Comparison of ENCODE assay signal across 11 cellular contexts in the genomic region with DNA sequence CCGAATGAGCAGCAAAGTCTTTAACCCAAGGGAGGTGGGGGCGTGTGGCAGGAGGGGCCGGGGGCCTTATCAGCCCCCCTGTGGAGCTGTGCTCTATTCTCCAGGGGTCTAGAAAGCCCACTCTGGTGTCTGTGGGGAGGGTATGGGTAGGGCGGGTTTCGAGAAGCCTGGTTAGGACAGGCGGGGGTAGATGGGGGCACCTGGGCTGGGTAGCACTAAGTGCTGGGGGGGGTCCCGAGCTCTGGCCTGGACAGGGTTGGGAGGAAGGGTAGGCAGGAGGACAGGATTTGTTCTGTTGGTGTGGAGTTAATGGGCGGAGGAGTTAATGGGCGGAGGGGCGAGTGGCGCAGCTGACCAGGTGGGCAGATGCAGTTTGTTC. TPM values are rescaled to one million over a fixed set of nuclear protein-coding genes. Genes with fewer than 3 reads are reported as not detected.
DNase-seq lines count a peak whose midpoint lies in the region; ATAC-seq, FAIRE-seq and TF ChIP-seq lines count a peak whose summit lies in the region.
"Had no signal": no experiment of that assay in that cellular context is flagged by ENCODE, and none has a peak within 500 bp of the region (broad histone marks: within the 10 kb centered on the region; RNA-seq: fewer than 3 reads in every experiment).

No MANE protein-coding gene starts in this region.

- TF ChIP-seq RAD21 in HepG2 (CRISPR knock-in tag; IDR thresholded peaks at IDR 0.05): no peak
- TF ChIP-seq RAD21 in GM12878 (IDR thresholded peaks at IDR 0.05; ENCODE audit: insufficient read depth, low read depth, low read length): no peak

- H2AFZ ChIP-seq in HepG2 (ENCODE audit: low read length) (no peak overlapping the region), GM12878 (ENCODE audit: control insufficient read depth, low read depth, low read length) (no peak overlapping the region)

- FAIRE-seq in HepG2 (lab: Jason Lieb, UNC) (no peak), GM12878 (lab: Jason Lieb, UNC) (no peak)

- RAD21 ChIA-PET in GM12878 (lab: Charles Lee; ENCODE audit: unreplicated experiment): no interaction called here

- no peaks in the 10 kb centered on the region for H3K27me3 ChIP-seq in HepG2 (ENCODE audit: control insufficient read depth in 1 of 2, insufficient read depth in 2 of 2, low read length in 2 of 2)
- H3K27me3 ChIP-seq in right lobe of liver: no peaks in the 10 kb centered on the region
- H3K27me3 ChIP-seq in GM12878 (replicated peaks in 1 of 2; ENCODE audit: control insufficient read depth in 2 of 2, insufficient read depth in 2 of 2, low read length in 1 of 2): no peaks in the 10 kb centered on the region

- H3K79me2 ChIP-seq in HepG2 (ENCODE audit: insufficient read depth, low read length): peaks cover 38% of the 10 kb centered on the region
- H3K79me2 ChIP-seq in GM12878 (ENCODE audit: control insufficient read depth, insufficient read depth, low read length): peaks cover 4% of the 10 kb centered on the region; the same call in 1 of the 2 replicates

- H3K27me3 Mint-ChIP-seq in naive thymus-derived CD8-positive, alpha-beta T cell: no peaks in the 10 kb centered on the region

- TF ChIP-seq EP300 in HepG2 (IDR thresholded peaks at IDR 0.05; ENCODE audit: low read depth in 2 of 2, low read length in 2 of 2) (no peak), HepG2 (CRISPR knock-in tag; IDR thresholded peaks at IDR 0.05; ENCODE audit: borderline replicate concordance) (no peak), GM12878 (IDR thresholded peaks at IDR 0.05; ENCODE audit: borderline replicate concordance in 1 of 2, control insufficient read depth in 1 of 2, low read depth in 2 of 2, low read length in 2 of 2) (no peak)

- no peaks in the 10 kb centered on the region for H3K9me3 ChIP-seq in HepG2 (ENCODE audit: low read length)
- H3K9me3 ChIP-seq in right lobe of liver: no peaks in the 10 kb centered on the region
- no peaks in the 10 kb centered on the region for H3K9me3 ChIP-seq in GM12878 (replicated peaks; ENCODE audit: control insufficient read depth, insufficient read depth, low read length)

- TF ChIP-seq CTCF in HepG2 (CRISPR knock-in tag; IDR thresholded peaks at IDR 0.05) (no peak), right lobe of liver (IDR thresholded peaks at IDR 0.05) (no peak), GM12878 (IDR thresholded peaks at IDR 0.05 in 2 of 3, conservative IDR thresholded peaks at IDR 0.05 in 1 of 3; ENCODE audit: control insufficient read depth in 2 of 3, extremely low read depth in 1 of 3, insufficient read depth in 1 of 3, low read depth in 3 of 3, low read length in 3 of 3) (no peak)

- no peaks in the 10 kb centered on the region for H3K9me3 Mint-ChIP-seq in naive thymus-derived CD8-positive, alpha-beta T cell

- TF ChIP-seq POLR2A in HepG2 (IDR thresholded peaks at IDR 0.05; ENCODE audit: insufficient read depth in 1 of 2, low read depth in 2 of 2, low read length in 2 of 2): no peak
- TF ChIP-seq POLR2A in right lobe of liver (IDR thresholded peaks at IDR 0.05): no peak
- no peak for TF ChIP-seq POLR2A in GM12878 (IDR thresholded peaks at IDR 0.05; ENCODE audit: low read depth, low read length)

- H3K27ac ChIP-seq in HepG2 (ENCODE audit: extremely low read length, insufficient read depth, low read length) (no peak overlapping the region), right lobe of liver (no peak overlapping the region), GM12878 (ENCODE audit: control insufficient read depth, insufficient read depth) (no peak overlapping the region)
- H3K27ac ChIP-seq: SK-N-MC had no signal

- H3K36me3 Mint-ChIP-seq in naive thymus-derived CD8-positive, alpha-beta T cell: no peaks in the 10 kb centered on the region

- in situ Hi-C loops in HepG2 (cut with HindIII; ENCODE audit: extremely low pct_ligation_motif_present, low pct_unique_long_range_greater_than_20kb) (no loop called here), GM12878 (cut with MboI) (no loop called here)

- SMC1A ChIA-PET in GM12878 (lab: Charles Lee; ENCODE audit: uncharacterized antibody, unreplicated experiment): no interaction called here

- peaks cover 6 to 32% (median 25%) of the 10 kb centered on the region in 4 donors for H3K4me1 Mint-ChIP-seq in naive thymus-derived CD8-positive, alpha-beta T cell

- POLR2A ChIA-PET in HepG2 (lab: Yijun Ruan, JAX): interaction anchor here (2.0 kb wide), 1 partner anchor 15 kb away, joined by 7 read pairs; the partner anchor contains the start of gene BRF1
- POLR2A ChIA-PET in GM12878 (lab: Charles Lee): interaction anchor here (1.0 kb wide), 1 partner anchor 16 kb away, joined by 8 read pairs; the partner anchor contains the start of gene BRF1
- POLR2A ChIA-PET in naive thymus-derived CD8-positive, alpha-beta T cell (lab: Charles Lee): interaction anchor here (8.5 kb wide), 1 partner anchor 14 kb away, joined by 114 read pairs; the partner anchor contains the start of gene BRF1

- CTCF ChIA-PET in HepG2 (lab: Yijun Ruan, JAX; ENCODE audit: low intra/inter-chr PET ratio, low total read pairs): no interaction called here
- CTCF ChIA-PET in GM12878 (lab: Yijun Ruan, JAX): no interaction called here

- DNase-seq in HepG2 (ENCODE audit: low spot score) (no peak), right lobe of liver (no peak), GM12878 (ENCODE audit: low read depth, low spot score) (no peak), cerebellar cortex (ENCODE audit: low spot score) (no peak), H4 (ENCODE audit: low spot score) (no peak), NOMO-1 treated with DMSO at 0.1 percent for 48 hours (lab: John Stamatoyannopoulos, UW; ENCODE audit: unreplicated experiment) (no peak)
- DNase-seq in naive thymus-derived CD8-positive, alpha-beta T cell: no peak
- DNase-seq: Karpas-422, NCI-H510A had no signal

- H3K4me2 ChIP-seq in HepG2 (ENCODE audit: low read depth, low read length) (peak overlapping the region; percentile 95), GM12878 (ENCODE audit: control insufficient read depth, insufficient read depth) (peak overlapping the region; percentile 97)

- ATAC-seq in HepG2 (no peak), right lobe of liver (no peak), GM12878 (no peak), GM21529 (IDR thresholded peaks at IDR 0.05; ENCODE audit: unreplicated experiment) (no peak)
- no peak for ATAC-seq in naive thymus-derived CD8-positive, alpha-beta T cell

- H3K9ac ChIP-seq in HepG2 (ENCODE audit: insufficient read depth, low read depth, low read length) (peak overlapping the region; percentile 64; the same call in 1 of the 2 replicates), GM12878 (ENCODE audit: control insufficient read depth, insufficient read depth, low read length) (no peak overlapping the region)

- peak overlapping the region in 1 of 3 experiments; percentile 87; a peak in 2 of 6 replicates for H3K4me3 ChIP-seq in HepG2 (replicated peaks in 1 of 3; ENCODE audit: insufficient read depth in 1 of 3, low read depth in 2 of 3, low read length in 3 of 3)
- H3K4me3 ChIP-seq in right lobe of liver: no peak overlapping the region
- no peak overlapping the region for H3K4me3 ChIP-seq in GM12878

- H3K27ac Mint-ChIP-seq in naive thymus-derived CD8-positive, alpha-beta T cell: peak overlapping the region in 8 of 10 donors; percentile 13 to 84 (median 44)

- H3K36me3 ChIP-seq in HepG2 (replicated peaks in 1 of 2; ENCODE audit: control insufficient read depth in 1 of 2, insufficient read depth in 2 of 2, low read length in 2 of 2): no peaks in the 10 kb centered on the region
- H3K36me3 ChIP-seq in right lobe of liver: no peaks in the 10 kb centered on the region
- H3K36me3 ChIP-seq in GM12878 (ENCODE audit: control insufficient read depth in 2 of 2, insufficient read depth in 2 of 2, low read length in 1 of 2): no peaks in the 10 kb centered on the region; a peak in 1 of 4 replicates

- 80% methylated on average over 11 of the region's 11 CpGs for WGBS in HepG2 (ENCODE audit: low lambda C conversion rate)
- WGBS in right lobe of liver (ENCODE audit: insufficient coverage, low coverage, low lambda C conversion rate, missing lambda C conversion rate): 82% methylated on average over 9 of the region's 11 CpGs
- WGBS in GM12878 (ENCODE audit: insufficient coverage, insufficient replicate concordance, low lambda C conversion rate, missing lambda C conversion rate): 86% methylated on average over 10 of the region's 11 CpGs

- H3K4me1 ChIP-seq in HepG2 (ENCODE audit: insufficient read depth, low read length) (peaks cover 24% of the 10 kb centered on the region), right lobe of liver (peaks cover 0 to 16% (median 0%) of the 10 kb centered on the region in 4 donors), GM12878 (ENCODE audit: control insufficient read depth, insufficient read depth, low read length) (peaks cover 10% of the 10 kb centered on the region)

- H4K20me1 ChIP-seq in HepG2 (ENCODE audit: insufficient read depth, low read length): peaks cover 4% of the 10 kb centered on the region; the same call in 1 of the 2 replicates
- no peaks in the 10 kb centered on the region for H4K20me1 ChIP-seq in GM12878 (ENCODE audit: control insufficient read depth, insufficient read depth)

- peak overlapping the region in 7 of 10 donors; percentile 81 to 92 (median 87) for H3K4me3 Mint-ChIP-seq in naive thymus-derived CD8-positive, alpha-beta T cell

- BruUV-seq in HepG2 (replicated peaks; lab: Mats Ljungman, UMichigan) (no TSS peak), GM12878 (replicated peaks; lab: Mats Ljungman, UMichigan) (no TSS peak)

- intact Hi-C loops in HepG2 (cut with micrococcal nuclease; ENCODE audit: unreplicated experiment) (loop anchor here (10.0 kb wide), 1 partner anchor 178 kb away; the partner anchor contains the start of gene TEDC1), right lobe of liver (cut with DNase I) (no loop called here), GM12878 (cut with micrococcal nuclease; ENCODE audit: unreplicated experiment) (no loop called here)

RNA-seq across cellular contexts. Expression of gene PACS2, which starts 2.0 kb away (rescaled TPM):
- total RNA-seq in HepG2 (2016; rRNA removed; fragmentation: Illumina TruSeq; extraction: Trizol) (14.6 and 23.6 TPM in 2 replicates), right lobe of liver (10 to 100 TPM; 19.8 to 26.7 (median 21.5) TPM), GM12878 (2014; rRNA removed) (23.3 and 34.1 TPM in 2 replicates), GM12878 (2014; rRNA removed; fragmentation: Illumina TruSeq; extraction: Trizol) (9.2 and 11.4 TPM in 2 replicates), GM12878 (2021) (37.2 and 37.3 TPM in 2 replicates)
- total RNA-seq in HepG2 (2016; cell fraction: cytosol; rRNA removed; fragmentation: Illumina TruSeq; extraction: Trizol; ENCODE audit: low read depth): 32.3 and 33.7 TPM in 2 replicates
- 10.5 and 22.9 TPM in 2 replicates for total RNA-seq in HepG2 (2016; cell fraction: insoluble cytoplasmic fraction; rRNA removed; fragmentation: Illumina TruSeq; extraction: Trizol)
- 48.2 and 50.4 TPM in 2 replicates for total RNA-seq in HepG2 (2016; cell fraction: membrane; rRNA removed; fragmentation: Illumina TruSeq; extraction: Trizol)
- total RNA-seq in HepG2 (2016; cell fraction: nucleus; rRNA removed; fragmentation: Illumina TruSeq; extraction: Trizol): 18.0 and 23.5 TPM in 2 replicates
- polyA plus RNA-seq in HepG2 (2011; rRNA removed) (27.6 and 33.7 TPM in 2 replicates), GM12878 (2011; rRNA removed) (10.1 and 13.6 TPM in 2 replicates), GM12878 (2014; fragmentation: Illumina TruSeq; extraction: Trizol) (5.2 and 7.4 TPM in 2 replicates), GM12878 (2014; fragmentation: Nextera tagmentation; extraction: Ambion mirVana) (under 1 TPM; 0.21 to 0.91 TPM), GM12878 (2014; rRNA removed) (30.3 and 35.7 TPM in 2 replicates), GM12878 (2016; fragmentation: Nextera tagmentation; extraction: Ambion mirVana) (1 to 10 TPM; 4.5 to 5.8 TPM)
- polyA plus RNA-seq in HepG2 (2011; cell fraction: cytosol; rRNA removed): 22.9 and 31.9 TPM in 2 replicates
- 175 and 213 TPM in 2 replicates for polyA plus RNA-seq in HepG2 (2011; cell fraction: nucleus; rRNA removed)
- 22.4 and 34.0 TPM in 2 replicates for polyA plus RNA-seq in HepG2 (2012)
- 37.2 and 44.2 TPM in 2 replicates for polyA plus RNA-seq in HepG2 (2016; cell fraction: cytosol; fragmentation: Illumina TruSeq; extraction: Trizol; ENCODE audit: low read depth)
- 16.9 and 23.7 TPM in 2 replicates for polyA plus RNA-seq in HepG2 (2016; cell fraction: insoluble cytoplasmic fraction; fragmentation: Illumina TruSeq; extraction: Trizol; ENCODE audit: low read depth)
- 47.5 and 52.5 TPM in 2 replicates for polyA plus RNA-seq in HepG2 (2016; cell fraction: membrane; fragmentation: Illumina TruSeq; extraction: Trizol; ENCODE audit: low read depth)
- 55.8 and 60.4 TPM in 2 replicates for polyA plus RNA-seq in HepG2 (2016; cell fraction: nucleus; fragmentation: Illumina TruSeq; extraction: Trizol; ENCODE audit: insufficient read depth, low read depth)
- 21.1 and 44.9 TPM in 2 replicates for polyA minus RNA-seq in HepG2 (2011; rRNA and poly(A)+ RNA removed; ENCODE audit: low replicate concordance)
- 12.7 and 16.0 TPM in 2 replicates for polyA minus RNA-seq in HepG2 (2011; cell fraction: cytosol; rRNA and poly(A)+ RNA removed)
- polyA minus RNA-seq in HepG2 (2011; cell fraction: nucleus; rRNA and poly(A)+ RNA removed): 29.4 and 36.3 TPM in 2 replicates
- total RNA-seq in GM12878 (2013; cell fraction: nucleolus; rRNA removed): 65.3 and 72.5 TPM in 2 replicates
- polyA plus RNA-seq in GM12878 (2011; ENCODE audit: low read depth): 5.8 TPM
- 14.4 and 19.9 TPM in 2 replicates for polyA plus RNA-seq in GM12878 (2011; cell fraction: cytosol; rRNA removed)
- polyA plus RNA-seq in GM12878 (2011; cell fraction: nucleus; rRNA removed): 77.0 and 85.9 TPM in 2 replicates
- 14.7 and 17.7 TPM in 2 replicates for polyA plus RNA-seq in GM12878 (2012)
- polyA minus RNA-seq in GM12878 (2011; rRNA and poly(A)+ RNA removed): 11.4 and 18.6 TPM in 2 replicates
- polyA minus RNA-seq in GM12878 (2011; cell fraction: cytosol; rRNA and poly(A)+ RNA removed): 10.7 and 12.1 TPM in 2 replicates
- 10.4 and 21.1 TPM in 2 replicates for polyA minus RNA-seq in GM12878 (2011; cell fraction: nucleus; rRNA and poly(A)+ RNA removed)
- 10 to 100 TPM; 81.5 to 82.1 TPM for total RNA-seq in naive thymus-derived CD8-positive, alpha-beta T cell
- polyA plus RNA-seq in naive thymus-derived CD8-positive, alpha-beta T cell: 1 to 10 TPM; 1.7 to 6.1 (median 2.3) TPM
- 12.6 and 14.4 TPM in 2 replicates for total RNA-seq in H4 (2014; rRNA removed; shearing (Covaris generic))

RNA-seq across cellular contexts. Expression of gene BRF1, which starts 15.8 kb away (rescaled TPM):
- total RNA-seq in HepG2 (2016; rRNA removed; fragmentation: Illumina TruSeq; extraction: Trizol) (6.4 and 11.0 TPM in 2 replicates), right lobe of liver (10 to 100 TPM; 13.1 to 17.8 (median 16.2) TPM), GM12878 (2014; rRNA removed) (25.2 and 26.5 TPM in 2 replicates), GM12878 (2014; rRNA removed; fragmentation: Illumina TruSeq; extraction: Trizol) (11.5 and 11.6 TPM in 2 replicates), GM12878 (2021) (29.3 and 33.5 TPM in 2 replicates)
- 5.6 and 7.0 TPM in 2 replicates for total RNA-seq in HepG2 (2016; cell fraction: cytosol; rRNA removed; fragmentation: Illumina TruSeq; extraction: Trizol; ENCODE audit: low read depth)
- total RNA-seq in HepG2 (2016; cell fraction: insoluble cytoplasmic fraction; rRNA removed; fragmentation: Illumina TruSeq; extraction: Trizol): 5.9 and 10.9 TPM in 2 replicates
- 4.2 and 5.2 TPM in 2 replicates for total RNA-seq in HepG2 (2016; cell fraction: membrane; rRNA removed; fragmentation: Illumina TruSeq; extraction: Trizol)
- total RNA-seq in HepG2 (2016; cell fraction: nucleus; rRNA removed; fragmentation: Illumina TruSeq; extraction: Trizol): 11.8 and 16.0 TPM in 2 replicates
- polyA plus RNA-seq in HepG2 (2011; rRNA removed) (5.1 and 5.7 TPM in 2 replicates), GM12878 (2011; rRNA removed) (7.1 and 8.0 TPM in 2 replicates), GM12878 (2014; fragmentation: Illumina TruSeq; extraction: Trizol) (5.3 and 8.8 TPM in 2 replicates), GM12878 (2014; fragmentation: Nextera tagmentation; extraction: Ambion mirVana) (under 1 TPM; 0.21 to 0.58 TPM), GM12878 (2014; rRNA removed) (18.3 and 22.6 TPM in 2 replicates), GM12878 (2016; fragmentation: Nextera tagmentation; extraction: Ambion mirVana) (10 to 100 TPM in 1 of 2 experiments, 1 to 10 TPM in 1; 9.7 to 17.4 TPM)
- 3.4 and 3.6 TPM in 2 replicates for polyA plus RNA-seq in HepG2 (2011; cell fraction: cytosol; rRNA removed)
- 32.9 and 41.6 TPM in 2 replicates for polyA plus RNA-seq in HepG2 (2011; cell fraction: nucleus; rRNA removed)
- polyA plus RNA-seq in HepG2 (2012): 7.1 and 9.1 TPM in 2 replicates
- polyA plus RNA-seq in HepG2 (2016; cell fraction: cytosol; fragmentation: Illumina TruSeq; extraction: Trizol; ENCODE audit: low read depth): 0.58 and 0.88 TPM in 2 replicates
- polyA plus RNA-seq in HepG2 (2016; cell fraction: insoluble cytoplasmic fraction; fragmentation: Illumina TruSeq; extraction: Trizol; ENCODE audit: low read depth): 6.9 and 7.1 TPM in 2 replicates
- 1.6 and 1.8 TPM in 2 replicates for polyA plus RNA-seq in HepG2 (2016; cell fraction: membrane; fragmentation: Illumina TruSeq; extraction: Trizol; ENCODE audit: low read depth)
- 26.5 and 31.7 TPM in 2 replicates for polyA plus RNA-seq in HepG2 (2016; cell fraction: nucleus; fragmentation: Illumina TruSeq; extraction: Trizol; ENCODE audit: insufficient read depth, low read depth)
- 15.5 TPM in 2 replicates for polyA minus RNA-seq in HepG2 (2011; rRNA and poly(A)+ RNA removed; ENCODE audit: low replicate concordance)
- polyA minus RNA-seq in HepG2 (2011; cell fraction: cytosol; rRNA and poly(A)+ RNA removed): 6.0 and 7.0 TPM in 2 replicates
- polyA minus RNA-seq in HepG2 (2011; cell fraction: nucleus; rRNA and poly(A)+ RNA removed): 25.0 and 27.4 TPM in 2 replicates
- total RNA-seq in GM12878 (2013; cell fraction: nucleolus; rRNA removed): 112 and 132 TPM in 2 replicates
- polyA plus RNA-seq in GM12878 (2011; ENCODE audit: low read depth): 3.9 TPM
- polyA plus RNA-seq in GM12878 (2011; cell fraction: cytosol; rRNA removed): 9.3 and 13.0 TPM in 2 replicates
- polyA plus RNA-seq in GM12878 (2011; cell fraction: nucleus; rRNA removed): 51.2 and 68.3 TPM in 2 replicates
- 15.1 TPM in 2 replicates for polyA plus RNA-seq in GM12878 (2012)
- polyA minus RNA-seq in GM12878 (2011; rRNA and poly(A)+ RNA removed): 12.0 and 25.4 TPM in 2 replicates
- polyA minus RNA-seq in GM12878 (2011; cell fraction: cytosol; rRNA and poly(A)+ RNA removed): 8.9 and 13.0 TPM in 2 replicates
- polyA minus RNA-seq in GM12878 (2011; cell fraction: nucleus; rRNA and poly(A)+ RNA removed): 33.0 and 62.1 TPM in 2 replicates
- 10 to 100 TPM; 52.4 to 63.5 TPM for total RNA-seq in naive thymus-derived CD8-positive, alpha-beta T cell
- polyA plus RNA-seq in naive thymus-derived CD8-positive, alpha-beta T cell: 10 to 100 TPM in 1 of 3 donors, 1 to 10 TPM in 2; 7.1 to 10.9 (median 9.2) TPM
- 12.6 and 13.6 TPM in 2 replicates for total RNA-seq in H4 (2014; rRNA removed; shearing (Covaris generic))
